ENCODE assay signal across 14 cellular contexts in the genomic region with DNA sequence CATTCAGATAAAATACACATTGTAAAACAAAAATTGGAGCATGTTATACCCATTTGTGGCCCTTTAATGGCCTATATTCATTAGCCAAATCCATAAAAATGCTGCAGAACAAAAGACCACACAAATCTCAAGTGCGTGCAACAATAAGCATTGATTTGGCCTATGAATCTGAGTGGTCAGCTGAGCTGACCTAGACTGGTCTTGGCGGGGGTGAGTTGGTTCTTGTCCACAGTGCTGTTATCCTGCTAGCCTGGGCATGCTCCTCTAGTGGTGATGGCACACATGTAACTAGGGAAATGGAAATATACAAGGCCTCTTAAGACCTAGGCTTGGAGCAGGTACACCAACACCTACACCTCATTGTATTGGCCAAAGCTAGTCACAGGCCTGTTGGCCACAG.
DNase-seq lines count a peak whose midpoint lies in the region; ATAC-seq and TF ChIP-seq lines count a peak whose summit lies in the region.
"Had no signal": no experiment of that assay in that cellular context is flagged by ENCODE, and none has a peak within 500 bp of the region (broad histone marks: within the 10 kb centered on the region; RNA-seq: fewer than 3 reads in every experiment).

No MANE protein-coding gene starts in this region.

- H3K4me1 Mint-ChIP-seq in glutamatergic neuron (ENCODE audit: low read depth, unreplicated experiment) = no peaks in the 10 kb centered on the region

- DNase-seq in Ammon's horn (ENCODE audit: low spot score) (peak; percentile 89), amygdala (lab: John Stamatoyannopoulos, UW) (peak in 53 of 56 donors; percentile 3 to 85 (median 54)), globus pallidus (ENCODE audit: low spot score) (peak; percentile 96), occipital lobe (lab: John Stamatoyannopoulos, UW) (peak; percentile 58), NCI-H82 treated with DMSO at 0.1 percent for 48 hours (lab: John Stamatoyannopoulos, UW; ENCODE audit: unreplicated experiment) (no peak), glutamatergic neuron (no peak)
- DNase-seq: Caco-2, DMS53, NCI-H1048, NCI-H345, NCI-H526 treated with DMSO at 0.1 percent for 48 hours had no signal

- H3K4me3 Mint-ChIP-seq in glutamatergic neuron (ENCODE audit: unreplicated experiment) = no peak overlapping the region

- TF ChIP-seq CTCF in glutamatergic neuron (IDR thresholded peaks at IDR 0.05; ENCODE audit: partially characterized antibody, unreplicated experiment) = no peak

- peaks cover 2% of the 10 kb centered on the region for H3K27me3 Mint-ChIP-seq in glutamatergic neuron (ENCODE audit: unreplicated experiment)

- no peaks in the 10 kb centered on the region for H3K9me3 Mint-ChIP-seq in glutamatergic neuron (ENCODE audit: unreplicated experiment)

- no peak overlapping the region for H3K27ac Mint-ChIP-seq in glutamatergic neuron (ENCODE audit: unreplicated experiment)

- no peaks in the 10 kb centered on the region for H3K36me3 Mint-ChIP-seq in glutamatergic neuron (ENCODE audit: unreplicated experiment)

- ATAC-seq in HG03439 (IDR thresholded peaks at IDR 0.05; ENCODE audit: unreplicated experiment) (no peak), GM21423 (IDR thresholded peaks at IDR 0.05; ENCODE audit: unreplicated experiment) (no peak)
- ATAC-seq: K562 had no signal

Comparison
In these comparisons a context has a peak if more than half of its experiments do, and no peak if none do; other contexts are left out.
1. DNase-seq: peak in Ammon's horn (single experiment), amygdala (53 of 56), globus pallidus (single experiment) and occipital lobe (single experiment); none in NCI-H82 treated with DMSO at 0.1 percent for 48 hours (single experiment) and glutamatergic neuron (single experiment).